ENCODE assay signal across 33 cellular contexts in genomic region chr1:81730881-81731280, GRCh38.
DNase-seq lines count a peak whose midpoint lies in the region; ATAC-seq and TF ChIP-seq lines count a peak whose summit lies in the region.
"Had no signal": no experiment of that assay in that cellular context is flagged by ENCODE, and none has a peak within 500 bp of the region (broad histone marks: within the 10 kb centered on the region; RNA-seq: fewer than 3 reads in every experiment).

No MANE protein-coding gene starts in this region.

- H3K27ac ChIP-seq in body of pancreas = no peak overlapping the region
- H3K27ac ChIP-seq: 22Rv1, heart right ventricle, SJCRH30, VCaP had no signal

- TF ChIP-seq CTCF in body of pancreas (IDR thresholded peaks at IDR 0.05) (no peak), chondrocyte (IDR thresholded peaks at IDR 0.05) (no peak), glutamatergic neuron (IDR thresholded peaks at IDR 0.05; ENCODE audit: partially characterized antibody, unreplicated experiment) (no peak)

- ATAC-seq in GM21423 (IDR thresholded peaks at IDR 0.05; ENCODE audit: unreplicated experiment) = peak; percentile 69
- peak; percentile 86 for ATAC-seq in HG03097 (IDR thresholded peaks at IDR 0.05; ENCODE audit: low FRiP score, unreplicated experiment)
- ATAC-seq in body of pancreas = peak; percentile 40
- ATAC-seq: activated CD4-positive, alpha-beta T cell treated with anti-CD3 and anti-CD28 coated beads for 36 hours; activated CD8-positive, alpha-beta T cell treated with anti-CD3 and anti-CD28 coated beads for 36 hours; esophagus mucosa; HCT116; heart right ventricle; left cardiac atrium; stimulated activated memory B cell treated with anti-CD40 and anti-IgM and Interleukin-4, amounts not matched to agents 10 μg/mL and 1 μg/mL and 100 μg/mL, for 72 hours had no signal

- in situ Hi-C loops in ACHN (cut with HindIII; ENCODE audit: low pct_ligation_motif_present, low pct_unique_long_range_greater_than_20kb, low sequenced_read_pairs) = no loop called here

- no peaks in the 10 kb centered on the region for H3K36me3 Mint-ChIP-seq in immature natural killer cell
- H3K36me3 Mint-ChIP-seq in chondrocyte (ENCODE audit: low read depth) = no peaks in the 10 kb centered on the region
- no peaks in the 10 kb centered on the region for H3K36me3 Mint-ChIP-seq in glutamatergic neuron (ENCODE audit: unreplicated experiment)
- no peaks in the 10 kb centered on the region for H3K36me3 Mint-ChIP-seq in activated naive CD8-positive, alpha-beta T cell treated with anti-CD3 and anti-CD28 coated beads for 36 hours
- H3K36me3 Mint-ChIP-seq: CD14-positive monocyte; stimulated activated memory B cell treated with anti-CD40 and anti-IgM and Interleukin-4, amounts not matched to agents 10 μg/mL and 1 μg/mL and 100 μg/mL, for 72 hours had no signal

- no peak overlapping the region for H3K4me3 ChIP-seq in body of pancreas
- H3K4me3 ChIP-seq: heart right ventricle, SJCRH30 had no signal

- H3K27ac Mint-ChIP-seq in immature natural killer cell = no peak overlapping the region
- no peak overlapping the region for H3K27ac Mint-ChIP-seq in chondrocyte (ENCODE audit: unreplicated experiment)
- H3K27ac Mint-ChIP-seq in glutamatergic neuron (ENCODE audit: unreplicated experiment) = no peak overlapping the region
- H3K27ac Mint-ChIP-seq in activated naive CD8-positive, alpha-beta T cell treated with anti-CD3 and anti-CD28 coated beads for 36 hours = no peak overlapping the region
- H3K27ac Mint-ChIP-seq: activated CD4-positive, alpha-beta T cell treated with anti-CD3 and anti-CD28 coated beads for 36 hours; activated CD8-positive, alpha-beta T cell treated with anti-CD3 and anti-CD28 coated beads for 36 hours; activated T-helper 1 cell treated with anti-CD3 and anti-CD28 coated beads, Interleukin-12 subunit alpha, Interleukin-12 subunit beta, Interleukin-2, Interleukin-4 antibody, amounts not matched to agents 30 ng/mL and 10 ng/mL and 1 ng/mL, durations not matched to agents 14 hours and 24 hours and 36 hours; CD14-positive monocyte; endodermal cell; nephron; stimulated activated memory B cell treated with anti-CD40 and anti-IgM and Interleukin-4, amounts not matched to agents 10 μg/mL and 1 μg/mL and 100 μg/mL, for 72 hours had no signal

- no peak for TF ChIP-seq POLR2A in body of pancreas (IDR thresholded peaks at IDR 0.05)

- H3K4me1 Mint-ChIP-seq in immature natural killer cell = no peaks in the 10 kb centered on the region
- peaks cover 3% of the 10 kb centered on the region for H3K4me1 Mint-ChIP-seq in chondrocyte (ENCODE audit: low read depth)
- no peaks in the 10 kb centered on the region for H3K4me1 Mint-ChIP-seq in glutamatergic neuron (ENCODE audit: low read depth, unreplicated experiment)
- H3K4me1 Mint-ChIP-seq in activated naive CD8-positive, alpha-beta T cell treated with anti-CD3 and anti-CD28 coated beads for 36 hours = no peaks in the 10 kb centered on the region
- H3K4me1 Mint-ChIP-seq: activated CD4-positive, alpha-beta T cell treated with anti-CD3 and anti-CD28 coated beads for 36 hours; CD14-positive monocyte; central memory CD8-positive, alpha-beta T cell; endodermal cell; nephron; stimulated activated memory B cell treated with anti-CD40 and anti-IgM and Interleukin-4, amounts not matched to agents 10 μg/mL and 1 μg/mL and 100 μg/mL, for 72 hours had no signal

- H3K9me3 ChIP-seq in body of pancreas = no peaks in the 10 kb centered on the region
- H3K9me3 ChIP-seq: Caco-2, SJCRH30 had no signal

- H3K4me3 Mint-ChIP-seq in immature natural killer cell = no peak overlapping the region
- no peak overlapping the region for H3K4me3 Mint-ChIP-seq in chondrocyte (ENCODE audit: unreplicated experiment)
- no peak overlapping the region for H3K4me3 Mint-ChIP-seq in glutamatergic neuron (ENCODE audit: unreplicated experiment)
- no peak overlapping the region for H3K4me3 Mint-ChIP-seq in activated naive CD8-positive, alpha-beta T cell treated with anti-CD3 and anti-CD28 coated beads for 36 hours
- H3K4me3 Mint-ChIP-seq: activated CD4-positive, alpha-beta T cell treated with anti-CD3 and anti-CD28 coated beads for 36 hours; activated CD8-positive, alpha-beta T cell treated with anti-CD3 and anti-CD28 coated beads for 36 hours; activated T-helper 1 cell treated with anti-CD3 and anti-CD28 coated beads, Interleukin-12 subunit alpha, Interleukin-12 subunit beta, Interleukin-2, Interleukin-4 antibody, amounts not matched to agents 30 ng/mL and 10 ng/mL and 1 ng/mL, durations not matched to agents 14 hours and 24 hours and 36 hours; CD14-positive monocyte; central memory CD8-positive, alpha-beta T cell; endodermal cell; nephron; stimulated activated memory B cell treated with anti-CD40 and anti-IgM and Interleukin-4, amounts not matched to agents 10 μg/mL and 1 μg/mL and 100 μg/mL, for 72 hours had no signal

- peaks cover 4 to 34% (median 9%) of the 10 kb centered on the region in 6 donors for H3K9me3 Mint-ChIP-seq in immature natural killer cell
- no peaks in the 10 kb centered on the region for H3K9me3 Mint-ChIP-seq in chondrocyte (ENCODE audit: low read depth)
- H3K9me3 Mint-ChIP-seq in glutamatergic neuron (ENCODE audit: unreplicated experiment) = no peaks in the 10 kb centered on the region
- no peaks in the 10 kb centered on the region for H3K9me3 Mint-ChIP-seq in activated naive CD8-positive, alpha-beta T cell treated with anti-CD3 and anti-CD28 coated beads for 36 hours
- H3K9me3 Mint-ChIP-seq: activated CD8-positive, alpha-beta T cell treated with anti-CD3 and anti-CD28 coated beads for 36 hours; activated T-helper 1 cell treated with anti-CD3 and anti-CD28 coated beads, Interleukin-12 subunit alpha, Interleukin-12 subunit beta, Interleukin-2, Interleukin-4 antibody, amounts not matched to agents 30 ng/mL and 10 ng/mL and 1 ng/mL, durations not matched to agents 14 hours and 24 hours and 36 hours; endodermal cell; nephron; stimulated activated memory B cell treated with anti-CD40 and anti-IgM and Interleukin-4, amounts not matched to agents 10 μg/mL and 1 μg/mL and 100 μg/mL, for 72 hours had no signal

- peaks cover 5% of the 10 kb centered on the region for H3K4me1 ChIP-seq in body of pancreas
- H3K4me1 ChIP-seq: Caco-2, SJCRH30 had no signal

- no peaks in the 10 kb centered on the region for H3K27me3 ChIP-seq in body of pancreas
- H3K27me3 ChIP-seq: heart right ventricle, SJCRH30 had no signal

- no peaks in the 10 kb centered on the region for H3K36me3 ChIP-seq in body of pancreas (replicated peaks in 1 of 2; ENCODE audit: insufficient read depth in 1 of 2, low read depth in 2 of 2)
- H3K36me3 ChIP-seq: heart right ventricle, SJCRH30 had no signal

- peaks cover 0 to 2% (median 0%) of the 10 kb centered on the region in 3 donors for H3K27me3 Mint-ChIP-seq in immature natural killer cell (ENCODE audit: low read depth in 3 of 3)
- H3K27me3 Mint-ChIP-seq in chondrocyte (ENCODE audit: low read depth) = no peaks in the 10 kb centered on the region
- no peaks in the 10 kb centered on the region for H3K27me3 Mint-ChIP-seq in glutamatergic neuron (ENCODE audit: unreplicated experiment)
- H3K27me3 Mint-ChIP-seq in activated naive CD8-positive, alpha-beta T cell treated with anti-CD3 and anti-CD28 coated beads for 36 hours = no peaks in the 10 kb centered on the region
- H3K27me3 Mint-ChIP-seq: activated CD4-positive, alpha-beta T cell treated with anti-CD3 and anti-CD28 coated beads for 36 hours; activated CD8-positive, alpha-beta T cell treated with anti-CD3 and anti-CD28 coated beads for 36 hours; central memory CD8-positive, alpha-beta T cell; stimulated activated memory B cell treated with anti-CD40 and anti-IgM and Interleukin-4, amounts not matched to agents 10 μg/mL and 1 μg/mL and 100 μg/mL, for 72 hours had no signal

- DNase-seq in ACHN (peak; percentile 5), body of pancreas (no peak), immature natural killer cell (no peak), chondrocyte (ENCODE audit: low spot score) (no peak), glutamatergic neuron (no peak)
- DNase-seq in activated naive CD8-positive, alpha-beta T cell treated with anti-CD3 and anti-CD28 coated beads for 36 hours = no peak
- DNase-seq: activated CD4-positive, alpha-beta T cell treated with anti-CD3 and anti-CD28 coated beads for 36 hours; activated CD8-positive, alpha-beta memory T cell treated with anti-CD3 and anti-CD28 coated beads, Interleukin-2, amount 50 U/mL, for 48 hours; activated CD8-positive, alpha-beta T cell treated with anti-CD3 and anti-CD28 coated beads for 36 hours; activated naive CD4-positive, alpha-beta T cell treated with Interleukin-2 at 50 U/mL for 16 hours; Caco-2; dermis blood vessel endothelial cell; endodermal cell; heart right ventricle; left cardiac atrium; NCI-H1092 treated with DMSO at 0.1 percent for 48 hours; NCI-H187 treated with DMSO at 0.1 percent for 48 hours; NCI-H2171; NCI-H510A treated with DMSO at 0.1 percent for 48 hours; SJCRH30; SW 1271; T-helper 9 cell had no signal

- 50 to 60% methylated on average over 1 of the region's 1 CpG for WGBS in body of pancreas, 2 donors

- intact Hi-C loops in body of pancreas (cut with DNase I) = no loop called here
